In genomic region chr20:15703171-15703911, GRCh38 we compare ENCODE assay signal across 19 cellular contexts.
A peak's percentile ranks its signal among the peaks of the same experiment; 100 is the strongest.
DNase-seq lines count a peak whose midpoint lies in the region; ATAC-seq, FAIRE-seq and TF ChIP-seq lines count a peak whose summit lies in the region.
"Had no signal": no experiment of that assay in that cellular context is flagged by ENCODE, and none has a peak within 500 bp of the region (broad histone marks: within the 10 kb centered on the region; RNA-seq: fewer than 3 reads in every experiment).

No MANE protein-coding gene starts in this region.

- TF ChIP-seq EP300 in HepG2 (IDR thresholded peaks at IDR 0.05; ENCODE audit: low read depth in 2 of 2, low read length in 2 of 2): no peak
- no peak for TF ChIP-seq EP300 in HepG2 (CRISPR knock-in tag; IDR thresholded peaks at IDR 0.05; ENCODE audit: borderline replicate concordance)

- 2% methylated on average over 4 of the region's 4 CpGs for WGBS in HepG2 (ENCODE audit: low lambda C conversion rate)
- WGBS in right lobe of liver (ENCODE audit: insufficient coverage, low coverage, low lambda C conversion rate, missing lambda C conversion rate): 68% methylated on average over 4 of the region's 4 CpGs

- TF ChIP-seq RAD21 in HepG2 (CRISPR knock-in tag; IDR thresholded peaks at IDR 0.05): no peak

- H3K4me1 ChIP-seq in HepG2 (ENCODE audit: insufficient read depth, low read length) (no peaks in the 10 kb centered on the region), right lobe of liver (no peaks in the 10 kb centered on the region), fibroblast of lung (ENCODE audit: control insufficient read depth, extremely low read depth, insufficient read depth, low read length) (peaks cover 2% of the 10 kb centered on the region)
- H3K4me1 ChIP-seq: transverse colon had no signal

- TF ChIP-seq POLR2A in HepG2 (IDR thresholded peaks at IDR 0.05; ENCODE audit: insufficient read depth in 1 of 2, low read depth in 2 of 2, low read length in 2 of 2) (no peak), right lobe of liver (IDR thresholded peaks at IDR 0.05) (no peak)

- H3K79me2 ChIP-seq in HepG2 (ENCODE audit: insufficient read depth, low read length): no peaks in the 10 kb centered on the region
- no peaks in the 10 kb centered on the region for H3K79me2 ChIP-seq in fibroblast of lung (ENCODE audit: control insufficient read depth, insufficient read depth, low read length)

- ATAC-seq in HepG2 (no peak; the same call in 2 of the 3 replicates), right lobe of liver (no peak), GM21528 (IDR thresholded peaks at IDR 0.05; ENCODE audit: low FRiP score, unreplicated experiment) (no peak)
- ATAC-seq: left colon, natural killer cell, SK-N-SH treated with all-trans-retinoic acid at 6 μM for 48 hours had no signal

- intact Hi-C loops in HepG2 (cut with micrococcal nuclease; ENCODE audit: unreplicated experiment) (no loop called here), right lobe of liver (cut with DNase I) (no loop called here)

- no peaks in the 10 kb centered on the region for H4K20me1 ChIP-seq in HepG2 (ENCODE audit: insufficient read depth, low read length)
- H4K20me1 ChIP-seq in fibroblast of lung (ENCODE audit: control insufficient read depth, extremely low read depth, insufficient read depth, low read length): no peaks in the 10 kb centered on the region

- H3K4me2 ChIP-seq in HepG2 (ENCODE audit: low read depth, low read length) (no peak overlapping the region), fibroblast of lung (ENCODE audit: extremely low read depth, insufficient read depth, low read length) (no peak overlapping the region)

- H3K27ac ChIP-seq in HepG2 (ENCODE audit: extremely low read length, insufficient read depth, low read length): no peak overlapping the region
- no peak overlapping the region for H3K27ac ChIP-seq in right lobe of liver
- H3K27ac ChIP-seq in fibroblast of lung (ENCODE audit: insufficient read depth, low read length): no peak overlapping the region
- H3K27ac ChIP-seq: transverse colon had no signal

- in situ Hi-C loops in HepG2 (cut with HindIII; ENCODE audit: extremely low pct_ligation_motif_present, low pct_unique_long_range_greater_than_20kb): loop anchor here (10.0 kb wide), 2 partner anchors 531 to 1061 kb away; no protein-coding TSS in a partner anchor

- POLR2A ChIA-PET in HepG2 (lab: Yijun Ruan, JAX): no interaction called here

- no TSS peak for BruUV-seq in HepG2 (replicated peaks; lab: Mats Ljungman, UMichigan)

- CTCF ChIA-PET in HepG2 (lab: Yijun Ruan, JAX; ENCODE audit: low intra/inter-chr PET ratio, low total read pairs): no interaction called here

- H3K9me3 ChIP-seq in HepG2 (ENCODE audit: low read length) (no peaks in the 10 kb centered on the region), right lobe of liver (no peaks in the 10 kb centered on the region), fibroblast of lung (ENCODE audit: control insufficient read depth, insufficient read depth, low read depth, low read length) (no peaks in the 10 kb centered on the region)
- H3K9me3 ChIP-seq: transverse colon had no signal

- H2AFZ ChIP-seq in HepG2 (ENCODE audit: low read length) (no peak overlapping the region), fibroblast of lung (ENCODE audit: low read length) (no peak overlapping the region)

- no peak overlapping the region for H3K9ac ChIP-seq in HepG2 (ENCODE audit: insufficient read depth, low read depth, low read length)
- no peak overlapping the region for H3K9ac ChIP-seq in fibroblast of lung (ENCODE audit: insufficient read depth, low read length)

- H3K36me3 ChIP-seq in HepG2 (replicated peaks in 1 of 2; ENCODE audit: control insufficient read depth in 1 of 2, insufficient read depth in 2 of 2, low read length in 2 of 2) (no peaks in the 10 kb centered on the region), right lobe of liver (no peaks in the 10 kb centered on the region), fibroblast of lung (ENCODE audit: control insufficient read depth, insufficient read depth, low read length) (no peaks in the 10 kb centered on the region)
- H3K36me3 ChIP-seq: transverse colon had no signal

- H3K4me3 ChIP-seq in HepG2 (replicated peaks in 1 of 3; ENCODE audit: insufficient read depth in 1 of 3, low read depth in 2 of 3, low read length in 3 of 3): no peak overlapping the region
- no peak overlapping the region for H3K4me3 ChIP-seq in right lobe of liver
- no peak overlapping the region for H3K4me3 ChIP-seq in fibroblast of lung (replicated peaks in 1 of 4; ENCODE audit: control extremely low read depth in 1 of 4, insufficient read depth in 1 of 4, low read depth in 3 of 4, low read length in 4 of 4)
- H3K4me3 ChIP-seq: transverse colon had no signal

- no peak for FAIRE-seq in HepG2 (lab: Jason Lieb, UNC)
- no peak for FAIRE-seq in urothelium cell line (lab: Jason Lieb, UNC)
- FAIRE-seq: GM18507, small intestine had no signal

- no peaks in the 10 kb centered on the region for H3K27me3 ChIP-seq in HepG2 (ENCODE audit: control insufficient read depth in 1 of 2, insufficient read depth in 2 of 2, low read length in 2 of 2)
- H3K27me3 ChIP-seq in right lobe of liver: no peaks in the 10 kb centered on the region
- H3K27me3 ChIP-seq in fibroblast of lung (ENCODE audit: control insufficient read depth, insufficient read depth, low read length): no peaks in the 10 kb centered on the region
- H3K27me3 ChIP-seq: transverse colon had no signal

- TF ChIP-seq CTCF in HepG2 (CRISPR knock-in tag; IDR thresholded peaks at IDR 0.05) (no peak), right lobe of liver (IDR thresholded peaks at IDR 0.05) (no peak), fibroblast of lung (conservative IDR thresholded peaks at IDR 0.05 in 1 of 2, IDR thresholded peaks at IDR 0.05 in 1 of 2; ENCODE audit: low read depth in 1 of 2, low read length in 2 of 2) (no peak)

- DNase-seq in HepG2 (ENCODE audit: low spot score) (peak; percentile 14), right lobe of liver (no peak), RKO (ENCODE audit: low spot score) (peak; percentile 53), fibroblast of lung (ENCODE audit: low read depth in 2 of 2) (peak; percentile 5 to 66), urothelium cell line (ENCODE audit: low spot score) (peak; percentile 38), RPMI8226 (no peak)
- DNase-seq in activated naive CD4-positive, alpha-beta T cell treated with Interleukin-2 at 50 U/mL for 16 hours: no peak
- DNase-seq: activated CD4-positive, alpha-beta T cell treated with anti-CD3 and anti-CD28 coated beads, Interleukin-2, amount 10 ng/mL, durations not matched to agents 7 days and 5 days; activated gamma-delta T cell; central memory CD4-positive, alpha-beta T cell; DMS153; left colon; natural killer cell; NCI-H510A; small intestine; transverse colon had no signal

TF ChIP-seq in HepG2, 621 proteins besides CTCF, POLR2A, EP300 and RAD21:
- no peak for TF ChIP-seq FOXA1 (IDR thresholded peaks at IDR 0.05)
- TF ChIP-seq FOXA1 (CRISPR knock-in tag; IDR thresholded peaks at IDR 0.05): peak; percentile 37; the same call in 1 of the 2 replicates
- TF ChIP-seq, protein P1, sequence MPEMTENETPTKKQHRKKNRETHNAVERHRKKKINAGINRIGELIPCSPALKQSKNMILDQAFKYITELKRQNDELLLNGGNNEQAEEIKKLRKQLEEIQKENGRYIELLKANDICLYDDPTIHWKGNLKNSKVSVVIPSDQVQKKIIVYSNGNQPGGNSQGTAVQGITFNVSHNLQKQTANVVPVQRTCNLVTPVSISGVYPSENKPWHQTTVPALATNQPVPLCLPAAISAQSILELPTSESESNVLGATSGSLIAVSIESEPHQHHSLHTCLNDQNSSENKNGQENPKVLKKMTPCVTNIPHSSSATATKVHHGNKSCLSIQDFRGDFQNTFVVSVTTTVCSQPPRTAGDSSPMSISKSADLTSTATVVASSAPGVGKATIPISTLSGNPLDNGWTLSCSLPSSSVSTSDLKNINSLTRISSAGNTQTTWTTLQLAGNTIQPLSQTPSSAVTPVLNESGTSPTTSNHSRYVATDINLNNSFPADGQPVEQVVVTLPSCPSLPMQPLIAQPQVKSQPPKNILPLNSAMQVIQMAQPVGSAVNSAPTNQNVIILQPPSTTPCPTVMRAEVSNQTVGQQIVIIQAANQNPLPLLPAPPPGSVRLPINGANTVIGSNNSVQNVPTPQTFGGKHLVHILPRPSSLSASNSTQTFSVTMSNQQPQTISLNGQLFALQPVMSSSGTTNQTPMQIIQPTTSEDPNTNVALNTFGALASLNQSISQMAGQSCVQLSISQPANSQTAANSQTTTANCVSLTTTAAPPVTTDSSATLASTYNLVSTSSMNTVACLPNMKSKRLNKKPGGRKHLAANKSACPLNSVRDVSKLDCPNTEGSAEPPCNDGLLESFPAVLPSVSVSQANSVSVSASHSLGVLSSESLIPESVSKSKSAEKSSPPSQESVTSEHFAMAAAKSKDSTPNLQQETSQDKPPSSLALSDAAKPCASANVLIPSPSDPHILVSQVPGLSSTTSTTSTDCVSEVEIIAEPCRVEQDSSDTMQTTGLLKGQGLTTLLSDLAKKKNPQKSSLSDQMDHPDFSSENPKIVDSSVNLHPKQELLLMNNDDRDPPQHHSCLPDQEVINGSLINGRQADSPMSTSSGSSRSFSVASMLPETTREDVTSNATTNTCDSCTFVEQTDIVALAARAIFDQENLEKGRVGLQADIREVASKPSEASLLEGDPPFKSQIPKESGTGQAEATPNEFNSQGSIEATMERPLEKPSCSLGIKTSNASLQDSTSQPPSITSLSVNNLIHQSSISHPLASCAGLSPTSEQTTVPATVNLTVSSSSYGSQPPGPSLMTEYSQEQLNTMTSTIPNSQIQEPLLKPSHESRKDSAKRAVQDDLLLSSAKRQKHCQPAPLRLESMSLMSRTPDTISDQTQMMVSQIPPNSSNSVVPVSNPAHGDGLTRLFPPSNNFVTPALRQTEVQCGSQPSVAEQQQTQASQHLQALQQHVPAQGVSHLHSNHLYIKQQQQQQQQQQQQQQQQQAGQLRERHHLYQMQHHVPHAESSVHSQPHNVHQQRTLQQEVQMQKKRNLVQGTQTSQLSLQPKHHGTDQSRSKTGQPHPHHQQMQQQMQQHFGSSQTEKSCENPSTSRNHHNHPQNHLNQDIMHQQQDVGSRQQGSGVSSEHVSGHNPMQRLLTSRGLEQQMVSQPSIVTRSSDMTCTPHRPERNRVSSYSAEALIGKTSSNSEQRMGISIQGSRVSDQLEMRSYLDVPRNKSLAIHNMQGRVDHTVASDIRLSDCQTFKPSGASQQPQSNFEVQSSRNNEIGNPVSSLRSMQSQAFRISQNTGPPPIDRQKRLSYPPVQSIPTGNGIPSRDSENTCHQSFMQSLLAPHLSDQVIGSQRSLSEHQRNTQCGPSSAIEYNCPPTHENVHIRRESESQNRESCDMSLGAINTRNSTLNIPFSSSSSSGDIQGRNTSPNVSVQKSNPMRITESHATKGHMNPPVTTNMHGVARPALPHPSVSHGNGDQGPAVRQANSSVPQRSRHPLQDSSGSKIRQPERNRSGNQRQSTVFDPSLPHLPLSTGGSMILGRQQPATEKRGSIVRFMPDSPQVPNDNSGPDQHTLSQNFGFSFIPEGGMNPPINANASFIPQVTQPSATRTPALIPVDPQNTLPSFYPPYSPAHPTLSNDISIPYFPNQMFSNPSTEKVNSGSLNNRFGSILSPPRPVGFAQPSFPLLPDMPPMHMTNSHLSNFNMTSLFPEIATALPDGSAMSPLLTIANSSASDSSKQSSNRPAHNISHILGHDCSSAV (CRISPR knock-in tag; IDR thresholded peaks at IDR 0.05; ENCODE audit: borderline replicate concordance): no peak
- 0 out of 2 replicates have a peak, but pooled peaks have one; percentile 30 for TF ChIP-seq FOSL2 (CRISPR knock-in tag; IDR thresholded peaks at IDR 0.05)

Comparison
In these comparisons a context has a peak if more than half of its experiments do, and no peak if none do; other contexts are left out.
1. DNase-seq: peak in HepG2 (single experiment), RKO (single experiment), fibroblast of lung (2 of 2) and urothelium cell line (single experiment); none in right lobe of liver (0 of 3), RPMI8226 (single experiment) and activated naive CD4-positive, alpha-beta T cell treated with Interleukin-2 at 50 U/mL for 16 hours (single experiment).